ENCODE assay signal across 30 cellular contexts in the genomic region with DNA sequence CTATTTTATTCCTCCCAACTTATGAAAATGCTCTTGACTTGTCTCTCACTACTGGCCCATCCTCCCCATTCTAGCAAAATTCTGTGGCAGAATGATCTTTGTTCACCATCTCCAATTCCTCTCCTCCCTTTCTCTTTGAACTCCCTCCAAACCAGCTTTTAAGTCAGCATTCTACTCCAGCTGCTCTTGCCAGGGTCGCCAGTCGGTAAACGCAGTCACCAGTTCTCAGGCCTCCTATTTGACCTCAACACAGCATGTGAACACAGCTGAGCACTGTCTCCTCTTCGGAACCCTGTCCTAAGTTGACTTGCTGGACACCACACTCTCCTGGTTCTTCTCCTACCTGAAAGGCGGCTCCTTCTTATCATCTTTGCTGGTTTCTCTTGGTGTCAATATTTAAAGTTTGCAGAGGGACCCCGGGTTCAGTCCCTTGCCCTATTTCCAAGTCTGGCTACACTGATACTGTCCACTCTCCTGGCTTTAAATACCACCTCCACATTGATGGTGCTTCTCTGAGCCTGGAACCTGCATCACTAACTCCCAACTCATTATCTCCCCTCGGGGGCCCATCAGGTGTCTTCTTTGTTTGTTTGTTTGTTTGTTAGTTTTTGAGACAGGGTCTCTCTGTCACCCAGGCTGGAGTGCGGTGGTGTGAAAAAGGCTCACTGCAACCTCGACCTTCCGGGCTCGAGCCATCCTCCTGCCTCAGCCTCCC. TPM values are rescaled to one million over a fixed set of nuclear protein-coding genes. Genes with fewer than 3 reads are reported as not detected.
"Had no signal": no experiment of that assay in that cellular context is flagged by ENCODE, and none has a peak within 500 bp of the region (broad histone marks: within the 10 kb centered on the region; RNA-seq: fewer than 3 reads in every experiment).

No MANE protein-coding gene starts in this region.

- H3K27me3 ChIP-seq: esophagus squamous epithelium, gastrocnemius medialis, heart right ventricle, left lung had no signal

- ATAC-seq: effector memory CD8-positive, alpha-beta T cell; esophagus mucosa; gastrocnemius medialis; heart right ventricle; left cardiac atrium; left lung; left ventricle myocardium superior; lower lobe of right lung; mucosa of descending colon had no signal

- H3K27ac ChIP-seq: epithelial cell of prostate, esophagus squamous epithelium, gastrocnemius medialis, heart right ventricle, left lung, lower lobe of right lung had no signal

- H3K4me3 ChIP-seq: esophagus squamous epithelium, gastrocnemius medialis, heart right ventricle, left lung, lower lobe of right lung, mucosa of descending colon had no signal

- H3K4me1 ChIP-seq: esophagus squamous epithelium, gastrocnemius medialis, left lung, lower lobe of right lung had no signal

- DNase-seq: cortex of kidney; effector CD8-positive, alpha-beta T cell; effector memory CD8-positive, alpha-beta T cell; endodermal cell; erythroblast; esophagus squamous epithelium; foreskin fibroblast; foreskin melanocyte; gastrocnemius medialis; glutamatergic neuron; head of caudate nucleus; heart right ventricle; hippocampal formation; left cardiac atrium; left lung; left ventricle myocardium superior; lower lobe of right lung; mesenchymal stem cell; mucosa of descending colon had no signal

- H3K9me3 ChIP-seq: esophagus squamous epithelium, gastrocnemius medialis, heart right ventricle, left lung, lower lobe of right lung, mucosa of descending colon had no signal

- H3K36me3 ChIP-seq: gastrocnemius medialis, left lung, lower lobe of right lung had no signal

- FAIRE-seq: colon, endometrium, islet of Langerhans, keratinocyte had no signal

RNA-seq across cellular contexts. Expression of gene GDAP1L1, which starts 27.4 kb away (rescaled TPM):
- total RNA-seq: dermis microvascular lymphatic vessel endothelial cell, esophagus mucosa, esophagus squamous epithelium, gastrocnemius medialis, glomerular endothelial cell, kidney epithelial cell, left lung, lower lobe of right lung, lung microvascular endothelial cell, mesenteric fat pad had no signal
- polyA plus RNA-seq: keratinocyte had no signal
